9 cellular contexts compared by ENCODE assay signal in the genomic region with DNA sequence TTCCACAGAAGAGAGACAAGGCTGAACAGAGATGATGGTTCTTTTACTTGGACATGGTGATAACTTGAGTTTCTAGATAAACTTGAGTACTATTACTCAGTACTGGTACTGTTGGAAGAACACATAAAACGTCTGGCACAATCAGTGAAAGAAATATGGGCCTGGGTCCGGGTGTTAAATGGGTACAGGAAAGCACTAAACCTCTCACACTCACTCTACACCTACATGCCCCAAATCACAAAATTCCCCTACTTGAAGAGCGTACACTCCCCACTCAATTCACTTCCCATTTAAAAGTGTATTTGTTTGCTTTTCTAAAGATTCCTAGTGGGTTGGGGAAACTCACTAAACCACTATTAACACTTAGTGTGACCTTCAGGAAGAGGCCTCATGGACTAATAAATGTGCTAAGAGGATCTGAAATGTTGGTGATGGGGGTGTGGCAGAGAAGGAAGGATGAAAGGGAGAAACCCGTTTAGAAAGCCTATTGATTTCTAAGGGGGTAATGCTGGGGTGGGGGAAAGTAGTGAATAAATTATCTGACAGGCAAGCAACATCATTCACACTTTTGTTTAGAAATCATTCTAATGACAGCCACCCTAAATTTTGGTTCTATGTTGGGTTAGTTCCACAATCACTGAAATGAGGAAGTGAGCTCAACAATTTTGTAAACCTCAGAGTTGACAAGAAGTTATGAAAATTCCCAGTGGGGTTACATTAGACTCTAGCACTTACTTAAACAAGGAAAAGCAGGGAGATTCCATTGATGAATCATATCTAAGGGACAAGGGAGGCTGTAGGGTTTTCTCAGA.
A peak's percentile ranks its signal among the peaks of the same experiment; 100 is the strongest.
DNase-seq lines count a peak whose midpoint lies in the region; ATAC-seq and TF ChIP-seq lines count a peak whose summit lies in the region.
"Had no signal": no experiment of that assay in that cellular context is flagged by ENCODE, and none has a peak within 500 bp of the region (broad histone marks: within the 10 kb centered on the region; RNA-seq: fewer than 3 reads in every experiment).

No MANE protein-coding gene starts in this region.

- in situ Hi-C loops in astrocyte of the spinal cord (cut with HindIII; ENCODE audit: low sequenced_read_pairs), result no loop called here

- peak overlapping the region; percentile 61 for H3K27ac ChIP-seq in skeletal muscle tissue (ENCODE audit: low read depth, low read length)

- H3K4me3 ChIP-seq in astrocyte of the spinal cord (ENCODE audit: low read depth, low read length) (no peak overlapping the region), skeletal muscle tissue (ENCODE audit: low read length in 3 of 3) (no peak overlapping the region)

- no peak overlapping the region for H3K9ac ChIP-seq in skeletal muscle tissue (ENCODE audit: low read depth in 1 of 3, low read length in 3 of 3)

- H3K9me3 ChIP-seq in skeletal muscle tissue (ENCODE audit: control insufficient read depth in 3 of 3, low read length in 3 of 3), result no peaks in the 10 kb centered on the region

- no peaks in the 10 kb centered on the region for H3K27me3 ChIP-seq in skeletal muscle tissue (ENCODE audit: control insufficient read depth in 3 of 3, insufficient read depth in 3 of 3, low read length in 3 of 3)

- peaks cover 11 to 34% (median 26%) of the 10 kb centered on the region in 3 donors for H3K4me1 ChIP-seq in skeletal muscle tissue (ENCODE audit: control insufficient read depth in 3 of 3, insufficient read depth in 3 of 3, low read length in 3 of 3)

- ATAC-seq in GM18870 (IDR thresholded peaks at IDR 0.05; ENCODE audit: unreplicated experiment) (peak; percentile 22), HG03095 (IDR thresholded peaks at IDR 0.05; ENCODE audit: unreplicated experiment) (peak; percentile 18), HG03097 (IDR thresholded peaks at IDR 0.05; ENCODE audit: low FRiP score, unreplicated experiment) (no peak)

- H3K36me3 ChIP-seq in skeletal muscle tissue (ENCODE audit: control insufficient read depth in 3 of 3, insufficient read depth in 3 of 3, low read length in 3 of 3), result no peaks in the 10 kb centered on the region

- TF ChIP-seq CTCF in astrocyte of the spinal cord (IDR thresholded peaks at IDR 0.05; ENCODE audit: low read depth, low read length), result no peak

- DNase-seq in astrocyte of the spinal cord (ENCODE audit: low read depth, low spot score) (peak; percentile 57), NCI-H1694 treated with DMSO at 0.1 percent for 48 hours (lab: John Stamatoyannopoulos, UW) (no peak), T-helper 9 cell (no peak), T-helper 2 cell (no peak)
- DNase-seq: activated naive CD4-positive, alpha-beta T cell treated with anti-CD3 and anti-CD28 coated beads, Interleukin-2, amount 10 ng/mL, durations not matched to agents 7 days and 5 days had no signal
